Comparison of ENCODE assay signal across 18 cellular contexts in genomic region chr3:72571052-72571451, GRCh38.
"Had no signal": no experiment of that assay in that cellular context is flagged by ENCODE, and none has a peak within 500 bp of the region (broad histone marks: within the 10 kb centered on the region; RNA-seq: fewer than 3 reads in every experiment).

No MANE protein-coding gene starts in this region.

- H3K9me3 ChIP-seq: colonic mucosa, heart left ventricle, mucosa of descending colon, ovary, prostate gland, stomach, thoracic aorta, transverse colon had no signal

- H3K27ac ChIP-seq: colonic mucosa, heart left ventricle, ovary, prostate gland, stomach, thoracic aorta, transverse colon had no signal

- H3K27me3 ChIP-seq: colonic mucosa, heart left ventricle, ovary, stomach, transverse colon had no signal

- H3K4me1 ChIP-seq: colonic mucosa, heart left ventricle, prostate gland had no signal

- H3K4me1 Mint-ChIP-seq: naive thymus-derived CD8-positive, alpha-beta T cell had no signal

- H3K4me3 ChIP-seq: colonic mucosa, heart left ventricle, mucosa of descending colon, ovary, prostate gland, stomach, thoracic aorta, transverse colon had no signal

- H3K9me3 Mint-ChIP-seq: naive thymus-derived CD8-positive, alpha-beta T cell had no signal

- H3K36me3 ChIP-seq: colonic mucosa, heart left ventricle, ovary, prostate gland, stomach, thoracic aorta, transverse colon had no signal

- ATAC-seq: heart left ventricle; left ventricle myocardium superior; mucosa of descending colon; naive thymus-derived CD8-positive, alpha-beta T cell; sciatic nerve had no signal

- H3K36me3 Mint-ChIP-seq: naive thymus-derived CD8-positive, alpha-beta T cell had no signal

- DNase-seq: caudate nucleus; colonic mucosa; dermis blood vessel endothelial cell; erythroblast; heart left ventricle; hypothalamus; left ventricle myocardium superior; mucosa of descending colon; naive thymus-derived CD8-positive, alpha-beta T cell; ovary; retina; stimulated activated naive CD4-positive, alpha-beta T cell; stomach; substantia nigra; transverse colon had no signal

- H3K4me3 Mint-ChIP-seq: naive thymus-derived CD8-positive, alpha-beta T cell had no signal
